10 cellular contexts compared by ENCODE assay signal in the genomic region with DNA sequence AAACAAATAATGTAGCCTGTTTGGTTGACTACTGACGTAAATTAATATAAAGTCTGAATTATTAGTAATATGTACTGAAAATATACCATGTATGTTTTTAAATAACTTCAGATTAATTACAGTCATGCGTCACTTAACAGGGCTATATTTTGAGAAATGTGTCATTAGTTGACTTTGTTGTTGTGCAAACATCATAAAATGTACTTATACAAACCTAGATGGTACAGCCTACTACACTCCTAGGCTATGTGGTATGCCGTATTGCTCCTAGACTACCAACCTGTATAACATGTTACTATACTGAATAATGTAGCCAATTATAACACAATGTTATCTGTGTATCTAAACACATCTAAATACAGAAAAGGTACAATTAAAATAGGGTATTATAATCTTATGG.
"Had no signal": no experiment of that assay in that cellular context is flagged by ENCODE, and none has a peak within 500 bp of the region (broad histone marks: within the 10 kb centered on the region; RNA-seq: fewer than 3 reads in every experiment).

No MANE protein-coding gene starts in this region.

- DNase-seq: GM23248, GOT3, H7, H9, HCEC 1CT, HFFc6 had no signal

- H3K36me3 ChIP-seq: HAP-1 had no signal

- H3K9me3 ChIP-seq: HAP-1 had no signal

- H3K4me2 ChIP-seq: GM23338 had no signal

- ATAC-seq: GM23338, HCT116 had no signal

- FAIRE-seq: H1 had no signal

- H3K9ac ChIP-seq: GM23248 had no signal

- H3K27ac ChIP-seq: GM23248 had no signal

- H3K4me3 ChIP-seq: GM23248, GM23338, HAP-1 had no signal

- H2AFZ ChIP-seq: GM23248, GM23338 had no signal
